ENCODE assay signal across 8 cellular contexts in genomic region chr9:132669329-132669635, GRCh38. TPM values are rescaled to one million over a fixed set of nuclear protein-coding genes. Genes with fewer than 3 reads are reported as not detected.
DNase-seq lines count a peak whose midpoint lies in the region; ATAC-seq, FAIRE-seq and TF ChIP-seq lines count a peak whose summit lies in the region.

No MANE protein-coding gene starts in this region.

- H3K79me2 ChIP-seq in astrocyte (ENCODE audit: insufficient read depth, low read length) = peaks cover 94% of the 10 kb centered on the region

- H3K27me3 ChIP-seq in astrocyte (ENCODE audit: insufficient read depth, low read length) (no peaks in the 10 kb centered on the region), right lobe of liver (no peaks in the 10 kb centered on the region), thyroid gland (no peaks in the 10 kb centered on the region)

- DNase-seq in activated T-cell treated with anti-CD3 and anti-CD28 coated beads, Interleukin-2, amount 50 U/mL, for 4 hours = no peak
- DNase-seq in activated T-cell treated with anti-CD3 and anti-CD28 coated beads, Interleukin-2, amount 50 U/mL, for 48 hours = no peak
- DNase-seq in astrocyte (ENCODE audit: low read depth) = no peak
- DNase-seq in right lobe of liver = no peak
- no peak for DNase-seq in thyroid gland
- DNase-seq in GM10266 (ENCODE audit: extremely low spot score) = no peak

- H3K27ac Mint-ChIP-seq in astrocyte (ENCODE audit: unreplicated experiment) = peak overlapping the region; percentile 77

- H3K27me3 Mint-ChIP-seq in activated T-cell treated with anti-CD3 and anti-CD28 coated beads, Interleukin-2, amount 50 U/mL, for 4 hours (ENCODE audit: low read depth) = no peaks in the 10 kb centered on the region
- H3K27me3 Mint-ChIP-seq in astrocyte (ENCODE audit: low read depth, unreplicated experiment) = no peaks in the 10 kb centered on the region

- H3K4me3 ChIP-seq in astrocyte (ENCODE audit: insufficient read depth, low read depth, low read length) = peak overlapping the region; percentile 93
- peak overlapping the region; percentile 83 to 99 (median 97) for H3K4me3 ChIP-seq in right lobe of liver
- peak overlapping the region; percentile 58 to 98 (median 97) for H3K4me3 ChIP-seq in thyroid gland (replicated peaks in 1 of 3)

- peak overlapping the region; percentile 94 for H2AFZ ChIP-seq in astrocyte (ENCODE audit: low read depth, low read length)

- intact Hi-C loops in right lobe of liver (cut with DNase I) = no loop called here
- intact Hi-C loops in thyroid gland (cut with DNase I) = no loop called here

- TF ChIP-seq CTCF in astrocyte (IDR thresholded peaks at IDR 0.05; ENCODE audit: insufficient read depth, low read depth, low read length) (no peak), right lobe of liver (IDR thresholded peaks at IDR 0.05) (no peak), thyroid gland (IDR thresholded peaks at IDR 0.05) (no peak), GM10266 (IDR thresholded peaks at IDR 0.05; ENCODE audit: control insufficient read depth, insufficient read depth, low read depth, missing control alignments) (no peak)

- H3K36me3 ChIP-seq in astrocyte (ENCODE audit: insufficient read depth, low read length) (no peaks in the 10 kb centered on the region), right lobe of liver (no peaks in the 10 kb centered on the region), thyroid gland (no peaks in the 10 kb centered on the region)

- H3K27ac ChIP-seq in astrocyte (ENCODE audit: low read depth, low read length) (peak overlapping the region; percentile 97), right lobe of liver (peak overlapping the region in 2 of 3 donors; percentile 81 to 93), thyroid gland (peak overlapping the region; percentile 94 to 97 (median 95))

- H3K9me3 ChIP-seq in astrocyte (ENCODE audit: insufficient read depth, low read depth, low read length) (no peaks in the 10 kb centered on the region), right lobe of liver (no peaks in the 10 kb centered on the region), thyroid gland (no peaks in the 10 kb centered on the region)

- peaks cover 6% of the 10 kb centered on the region for H3K36me3 Mint-ChIP-seq in activated T-cell treated with anti-CD3 and anti-CD28 coated beads, Interleukin-2, amount 50 U/mL, for 4 hours (ENCODE audit: insufficient read depth)
- H3K36me3 Mint-ChIP-seq in astrocyte (ENCODE audit: low read depth, unreplicated experiment) = no peaks in the 10 kb centered on the region

- H3K9me3 Mint-ChIP-seq in activated T-cell treated with anti-CD3 and anti-CD28 coated beads, Interleukin-2, amount 50 U/mL, for 4 hours = no peaks in the 10 kb centered on the region
- peaks cover 2% of the 10 kb centered on the region for H3K9me3 Mint-ChIP-seq in astrocyte (ENCODE audit: unreplicated experiment)

- TF ChIP-seq POLR2A in right lobe of liver (IDR thresholded peaks at IDR 0.05) (no peak), thyroid gland (IDR thresholded peaks at IDR 0.05) (no peak)

- no peak for ATAC-seq in activated T-cell treated with anti-CD3 and anti-CD28 coated beads, Interleukin-2, amount 50 U/mL, for 4 hours
- ATAC-seq in right lobe of liver (no peak), GM21423 (IDR thresholded peaks at IDR 0.05; ENCODE audit: unreplicated experiment) (no peak), GM19035 (IDR thresholded peaks at IDR 0.05; ENCODE audit: unreplicated experiment) (no peak)

- WGBS in right lobe of liver (ENCODE audit: insufficient coverage, low coverage, low lambda C conversion rate, missing lambda C conversion rate) = 1% methylated on average over 7 of the region's 8 CpGs
- WGBS in thyroid gland, 2 donors = 0 to 2% methylated on average over 8 of the region's 8 CpGs

- peak overlapping the region; percentile 96 for H3K4me2 ChIP-seq in astrocyte (ENCODE audit: low read length)

- peak overlapping the region; percentile 99 for H3K9ac ChIP-seq in astrocyte (ENCODE audit: low read length)

- H3K4me1 Mint-ChIP-seq in activated T-cell treated with anti-CD3 and anti-CD28 coated beads, Interleukin-2, amount 50 U/mL, for 4 hours (ENCODE audit: low read depth) = peaks cover 47% of the 10 kb centered on the region
- H3K4me1 Mint-ChIP-seq in astrocyte (ENCODE audit: low read depth, unreplicated experiment) = peaks cover 23% of the 10 kb centered on the region

- FAIRE-seq in astrocyte (lab: Jason Lieb, UNC) = no peak

- H3K4me1 ChIP-seq in astrocyte (ENCODE audit: insufficient read depth, low read length) (peaks cover 21% of the 10 kb centered on the region), right lobe of liver (peaks cover 0 to 9% (median 0%) of the 10 kb centered on the region in 4 donors), thyroid gland (peaks cover 35 to 47% of the 10 kb centered on the region in 2 donors)

- H4K20me1 ChIP-seq in astrocyte (ENCODE audit: insufficient read depth, low read length) = peaks cover 59% of the 10 kb centered on the region

- H3K4me3 Mint-ChIP-seq in activated T-cell treated with anti-CD3 and anti-CD28 coated beads, Interleukin-2, amount 50 U/mL, for 4 hours = peak overlapping the region; percentile 94
- H3K4me3 Mint-ChIP-seq in astrocyte (ENCODE audit: unreplicated experiment) = peak overlapping the region; percentile 99

RNA-seq across cellular contexts. Expression of gene DDX31, which starts 0.5 kb away (rescaled TPM):
- 10 to 100 TPM; 41.0 to 44.8 (median 41.3) TPM for total RNA-seq in activated T-cell treated with anti-CD3 and anti-CD28 coated beads, Interleukin-2, amount 50 U/mL, for 4 hours
- total RNA-seq in astrocyte (20.2 and 20.5 TPM in 2 replicates), right lobe of liver (1 to 10 TPM; 7.1 to 8.7 (median 8.0) TPM), thyroid gland (10 to 100 TPM; 33.4 to 44.1 (median 36.0) TPM)

RNA-seq across cellular contexts. Expression of gene GTF3C4, which starts 1.0 kb away (rescaled TPM):
- total RNA-seq in activated T-cell treated with anti-CD3 and anti-CD28 coated beads, Interleukin-2, amount 50 U/mL, for 4 hours = 10 to 100 TPM; 18.5 to 22.5 (median 22.0) TPM
- 27.3 and 27.9 TPM in 2 replicates for total RNA-seq in astrocyte
- total RNA-seq in right lobe of liver = 1 to 10 TPM; 4.6 to 6.1 (median 5.5) TPM
- 10 to 100 TPM; 20.5 to 25.0 (median 22.1) TPM for total RNA-seq in thyroid gland
